ENCODE assay signal across 28 cellular contexts in genomic region chr9:119859128-119859527, GRCh38.
"Had no signal": no experiment of that assay in that cellular context is flagged by ENCODE, and none has a peak within 500 bp of the region (broad histone marks: within the 10 kb centered on the region; RNA-seq: fewer than 3 reads in every experiment).

No MANE protein-coding gene starts in this region.

- H3K4me3 Mint-ChIP-seq: stimulated activated effector memory CD8-positive, alpha-beta T cell treated with anti-CD3 and anti-CD28 coated beads, Interleukin-12 subunit alpha, Interleukin-12 subunit beta, amount 100 ng/mL, for 72 hours; stimulated activated memory B cell treated with anti-CD40 and anti-IgM and Interleukin-4, amounts not matched to agents 10 μg/mL and 1 μg/mL and 100 μg/mL, for 72 hours; stimulated activated naive B cell treated with anti-CD40 and anti-IgM and Interleukin-4, amounts not matched to agents 10 μg/mL and 1 μg/mL and 100 μg/mL, for 72 hours; stimulated activated naive CD8-positive, alpha-beta T cell treated with anti-CD3 and anti-CD28 coated beads, Interleukin-15, amount 100 ng/mL, for 72 hours; stimulated activated naive CD8-positive, alpha-beta T cell treated with anti-CD3 and anti-CD28 coated beads, Interleukin-15, Interleukin-2, amounts not matched to agents 100 ng/mL and 50 ng/mL, for 24 hours; type B pancreatic cell had no signal

- H3K9me3 ChIP-seq: stomach, suprapubic skin, testis, thoracic aorta, thyroid gland, tibial artery, tibial nerve, transverse colon, upper lobe of left lung, upper lobe of right lung, uterus, vagina had no signal

- H3K9me3 Mint-ChIP-seq: stimulated activated effector memory CD8-positive, alpha-beta T cell treated with anti-CD3 and anti-CD28 coated beads, Interleukin-12 subunit alpha, Interleukin-12 subunit beta, amount 100 ng/mL, for 72 hours; stimulated activated memory B cell treated with anti-CD40 and anti-IgM and Interleukin-4, amounts not matched to agents 10 μg/mL and 1 μg/mL and 100 μg/mL, for 72 hours; stimulated activated naive B cell treated with anti-CD40 and anti-IgM and Interleukin-4, amounts not matched to agents 10 μg/mL and 1 μg/mL and 100 μg/mL, for 72 hours; stimulated activated naive CD8-positive, alpha-beta T cell treated with anti-CD3 and anti-CD28 coated beads, Interleukin-15, Interleukin-2, amounts not matched to agents 100 ng/mL and 50 ng/mL, for 24 hours had no signal

- H3K27ac ChIP-seq: stomach, suprapubic skin, testis, thoracic aorta, thyroid gland, tibial artery, tibial nerve, transverse colon, upper lobe of left lung, upper lobe of right lung, uterus, vagina had no signal

- H3K4me3 ChIP-seq: stomach, suprapubic skin, testis, thoracic aorta, thyroid gland, tibial artery, tibial nerve, transverse colon, upper lobe of left lung, upper lobe of right lung, uterus, vagina had no signal

- H3K36me3 Mint-ChIP-seq: stimulated activated effector memory CD8-positive, alpha-beta T cell treated with anti-CD3 and anti-CD28 coated beads, Interleukin-12 subunit alpha, Interleukin-12 subunit beta, amount 100 ng/mL, for 72 hours; stimulated activated memory B cell treated with anti-CD40 and anti-IgM and Interleukin-4, amounts not matched to agents 10 μg/mL and 1 μg/mL and 100 μg/mL, for 72 hours; stimulated activated naive B cell treated with anti-CD40 and anti-IgM and Interleukin-4, amounts not matched to agents 10 μg/mL and 1 μg/mL and 100 μg/mL, for 72 hours; type B pancreatic cell had no signal

- H3K27me3 ChIP-seq: stomach, suprapubic skin, testis, thyroid gland, tibial artery, tibial nerve, transverse colon, upper lobe of left lung, upper lobe of right lung, uterus, vagina had no signal

- H3K4me1 ChIP-seq: suprapubic skin, thyroid gland, tibial artery, tibial nerve, transverse colon, upper lobe of left lung, upper lobe of right lung, uterus, vagina had no signal

- DNase-seq: stimulated activated CD4-positive, alpha-beta T cell treated with anti-CD3 and anti-CD28 coated beads, Interleukin-2, amount 100 ng/mL, for 48 hours; stimulated activated CD4-positive, alpha-beta T cell treated with anti-CD3 and anti-CD28 coated beads, Interleukin-4, amount 100 ng/mL, for 1 hour; stimulated activated CD4-positive, alpha-beta T cell treated with anti-CD3 and anti-CD28 coated beads, Interleukin-4, amount 100 ng/mL, for 24 hours; stimulated activated CD4-positive, alpha-beta T cell treated with anti-CD3 and anti-CD28 coated beads, Interleukin-4, amount 100 ng/mL, for 4 hours; stimulated activated CD8-positive, alpha-beta memory T cell treated with anti-CD3 and anti-CD28 coated beads, Interleukin-4, amount 100 ng/mL, for 48 hours; stimulated activated naive B cell treated with anti-CD40 and anti-IgM and Interleukin-4, amounts not matched to agents 10 μg/mL and 1 μg/mL and 100 μg/mL, for 72 hours; stimulated activated naive CD4-positive, alpha-beta T cell; stimulated activated naive CD4-positive, alpha-beta T cell treated with Interleukin-2 at 50 U/mL for 16 hours; stimulated activated naive CD8-positive, alpha-beta T cell treated with anti-CD3 and anti-CD28 coated beads, Interleukin-15, amount 100 ng/mL, for 72 hours; stimulated activated naive CD8-positive, alpha-beta T cell treated with anti-CD3 and anti-CD28 coated beads, Interleukin-15, Interleukin-2, amounts not matched to agents 100 U/mL and 50 U/mL, for 24 hours; stomach; substantia nigra; testis; thyroid gland; tibial artery; transverse colon; trophoblast cell; upper lobe of left lung; upper lobe of right lung; uterus had no signal

- H3K4me1 Mint-ChIP-seq: stimulated activated effector memory CD8-positive, alpha-beta T cell treated with anti-CD3 and anti-CD28 coated beads, Interleukin-12 subunit alpha, Interleukin-12 subunit beta, amount 100 ng/mL, for 72 hours; stimulated activated memory B cell treated with anti-CD40 and anti-IgM and Interleukin-4, amounts not matched to agents 10 μg/mL and 1 μg/mL and 100 μg/mL, for 72 hours; stimulated activated naive CD8-positive, alpha-beta T cell treated with anti-CD3 and anti-CD28 coated beads, Interleukin-15, amount 100 ng/mL, for 72 hours had no signal

- H3K27ac Mint-ChIP-seq: stimulated activated effector memory CD8-positive, alpha-beta T cell treated with anti-CD3 and anti-CD28 coated beads, Interleukin-12 subunit alpha, Interleukin-12 subunit beta, amount 100 ng/mL, for 72 hours; stimulated activated memory B cell treated with anti-CD40 and anti-IgM and Interleukin-4, amounts not matched to agents 10 μg/mL and 1 μg/mL and 100 μg/mL, for 72 hours; stimulated activated naive B cell treated with anti-CD40 and anti-IgM and Interleukin-4, amounts not matched to agents 10 μg/mL and 1 μg/mL and 100 μg/mL, for 72 hours; stimulated activated naive CD8-positive, alpha-beta T cell treated with anti-CD3 and anti-CD28 coated beads, Interleukin-15, amount 100 ng/mL, for 72 hours; stimulated activated naive CD8-positive, alpha-beta T cell treated with anti-CD3 and anti-CD28 coated beads, Interleukin-15, Interleukin-2, amounts not matched to agents 100 ng/mL and 50 ng/mL, for 24 hours; type B pancreatic cell had no signal

- ATAC-seq: stimulated activated effector memory CD8-positive, alpha-beta T cell treated with anti-CD3 and anti-CD28 coated beads, Interleukin-12 subunit alpha, Interleukin-12 subunit beta, amount 100 ng/mL, for 72 hours; stimulated activated memory B cell treated with anti-CD40 and anti-IgM and Interleukin-4, amounts not matched to agents 10 μg/mL and 1 μg/mL and 100 μg/mL, for 72 hours; stimulated activated naive B cell treated with anti-CD40 and anti-IgM and Interleukin-4, amounts not matched to agents 10 μg/mL and 1 μg/mL and 100 μg/mL, for 72 hours; stimulated activated naive CD8-positive, alpha-beta T cell treated with anti-CD3 and anti-CD28 coated beads, Interleukin-15, amount 100 ng/mL, for 72 hours; stimulated activated naive CD8-positive, alpha-beta T cell treated with anti-CD3 and anti-CD28 coated beads, Interleukin-15, Interleukin-2, amounts not matched to agents 100 U/mL and 50 U/mL, for 24 hours; upper lobe of right lung had no signal
